In genomic region chr5:112374818-112375217, GRCh38 we compare ENCODE assay signal across 27 cellular contexts. TPM values are rescaled to one million over a fixed set of nuclear protein-coding genes. Genes with fewer than 3 reads are reported as not detected.
"Had no signal": no experiment of that assay in that cellular context is flagged by ENCODE, and none has a peak within 500 bp of the region (broad histone marks: within the 10 kb centered on the region; RNA-seq: fewer than 3 reads in every experiment).

No MANE protein-coding gene starts in this region.

- H3K9me3 ChIP-seq: ascending aorta, breast epithelium, colonic mucosa, gastrocnemius medialis had no signal

- H3K36me3 ChIP-seq: ascending aorta, breast epithelium, cardiac muscle cell, colonic mucosa, gastrocnemius medialis had no signal

- H3K4me1 ChIP-seq: ascending aorta, breast epithelium, colonic mucosa had no signal

- H3K27ac ChIP-seq: ascending aorta, breast epithelium, cardiac muscle cell, colonic mucosa, gastrocnemius medialis had no signal

- DNase-seq: activated CD4-positive, alpha-beta memory T cell treated with anti-CD3 and anti-CD28 coated beads for 36 hours; activated CD4-positive, alpha-beta T cell treated with anti-CD3 and anti-CD28 coated beads for 36 hours; activated CD4-positive, alpha-beta T cell treated with anti-CD3 and anti-CD28 coated beads, Interleukin-2, amount 10 ng/mL, durations not matched to agents 24 days and 14 days; activated CD4-positive, CD25-positive, alpha-beta regulatory T cell; activated CD4-positive, CD25-positive, alpha-beta regulatory T cell treated with anti-CD3 and anti-CD28 coated beads, Interleukin-2, amount 50 U/mL, for 72 hours; activated CD8-positive, alpha-beta memory T cell treated with anti-CD3 and anti-CD28 coated beads, Interleukin-2, amount 10 ng/mL, durations not matched to agents 7 days and 5 days; activated CD8-positive, alpha-beta memory T cell treated with anti-CD3 and anti-CD28 coated beads, Interleukin-2, amount 50 U/mL, for 4 hours; activated CD8-positive, alpha-beta T cell treated with anti-CD3 and anti-CD28 coated beads, Interleukin-2, amount 10 ng/mL, durations not matched to agents 7 days and 5 days; activated effector memory CD4-positive, alpha-beta T cell treated with anti-CD3 and anti-CD28 coated beads, Interleukin-2, amount 50 U/mL, for 16 hours; activated naive CD4-positive, alpha-beta T cell treated with anti-CD3 and anti-CD28 coated beads for 36 hours; activated naive CD8-positive, alpha-beta T cell treated with anti-CD3 and anti-CD28 coated beads, Interleukin-2, amount 10 ng/mL, durations not matched to agents 7 days and 5 days; activated T-cell treated with anti-CD3 and anti-CD28 coated beads, Interleukin-2, amount 50 U/mL, for 1 hour; activated T-cell treated with anti-CD3 and anti-CD28 coated beads, Interleukin-2, amount 50 U/mL, for 48 hours; central memory CD4-positive, alpha-beta T cell; cerebellar nuclear complex; colonic mucosa; effector memory CD4-positive, alpha-beta T cell; endodermal cell; foreskin fibroblast; gastrocnemius medialis; glutamatergic neuron; T-helper 2 cell had no signal

- ATAC-seq: activated CD4-positive, alpha-beta T cell treated with anti-CD3 and anti-CD28 coated beads for 36 hours; activated CD8-positive, alpha-beta memory T cell treated with anti-CD3 and anti-CD28 coated beads, Interleukin-2, amount 10 ng/mL, durations not matched to agents 7 days and 5 days; activated CD8-positive, alpha-beta T cell treated with anti-CD3 and anti-CD28 coated beads, Interleukin-2, amount 10 ng/mL, durations not matched to agents 7 days and 5 days; esophagus mucosa; gastrocnemius medialis had no signal

- H3K4me3 ChIP-seq: ascending aorta, breast epithelium, cardiac muscle cell, colonic mucosa, gastrocnemius medialis had no signal

- H3K27me3 ChIP-seq: ascending aorta, breast epithelium, cardiac muscle cell, colonic mucosa, gastrocnemius medialis had no signal

RNA-seq across cellular contexts. Expression of gene EPB41L4A, which starts 44.3 kb away (rescaled TPM):
- total RNA-seq: activated CD4-positive, alpha-beta T cell treated with anti-CD3 and anti-CD28 coated beads, Interleukin-2, amount 10 ng/mL, durations not matched to agents 24 days and 14 days; activated naive CD4-positive, alpha-beta T cell treated with anti-CD3 and anti-CD28 coated beads for 36 hours; activated T-helper 1 cell treated with anti-CD3 and anti-CD28 coated beads, Interleukin-12 subunit alpha, Interleukin-12 subunit beta, Interleukin-2, Interleukin-4 antibody, amounts not matched to agents 30 ng/mL and 10 ng/mL and 1 ng/mL, durations not matched to agents 14 hours and 24 hours and 36 hours had no signal
